Comparison of ENCODE assay signal across 12 cellular contexts in the genomic region with DNA sequence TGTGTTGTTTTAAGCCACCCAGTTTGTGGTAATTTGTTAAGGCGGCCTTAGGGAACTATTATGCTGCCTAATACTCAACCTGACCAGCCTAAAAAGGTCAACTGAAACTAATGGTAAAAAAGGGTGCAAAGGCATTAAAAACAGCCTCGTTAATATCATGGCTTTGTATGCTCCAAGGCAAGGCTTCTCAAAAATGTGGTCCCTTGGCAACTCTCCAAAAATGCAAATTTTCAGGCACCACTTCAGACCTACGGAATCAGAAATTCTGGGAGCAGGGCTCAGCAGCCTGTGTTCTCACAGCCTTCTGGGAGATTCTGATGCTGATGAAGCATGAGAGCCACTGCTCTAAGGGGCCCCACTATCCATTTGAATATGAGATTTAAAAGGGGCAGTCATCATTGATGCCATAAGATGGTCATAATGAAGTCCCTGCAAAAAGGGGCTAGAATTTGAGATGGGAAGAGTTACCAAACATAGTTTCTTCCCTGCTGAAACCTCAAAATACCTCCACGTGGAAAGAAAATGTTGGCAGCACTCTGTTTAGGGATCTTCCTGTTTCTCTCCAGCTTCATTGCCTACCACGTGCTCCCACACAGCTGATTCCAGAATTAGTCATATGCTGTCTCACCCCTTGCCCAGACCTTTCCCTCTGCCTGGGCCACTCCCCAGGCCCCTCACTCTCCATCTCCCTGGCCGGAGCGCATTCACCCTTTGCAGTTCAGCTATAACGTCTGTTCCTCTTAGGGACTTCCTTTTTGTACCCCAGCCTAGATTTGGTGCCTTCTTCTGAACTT. TPM values are rescaled to one million over a fixed set of nuclear protein-coding genes. Genes with fewer than 3 reads are reported as not detected.
DNase-seq lines count a peak whose midpoint lies in the region; FAIRE-seq and TF ChIP-seq lines count a peak whose summit lies in the region.
"Had no signal": no experiment of that assay in that cellular context is flagged by ENCODE, and none has a peak within 500 bp of the region (broad histone marks: within the 10 kb centered on the region; RNA-seq: fewer than 3 reads in every experiment).

No MANE protein-coding gene starts in this region.

- H3K36me3 ChIP-seq in kidney (ENCODE audit: control insufficient read depth in 1 of 2, insufficient read depth in 2 of 2, low read length in 2 of 2): no peaks in the 10 kb centered on the region

- DNase-seq in AG20443 (ENCODE audit: low spot score): peak; percentile 69
- peak; percentile 83 for DNase-seq in LHCN-M2 (ENCODE audit: low read depth)
- peak in 5 of 61 donors; percentile 25 to 62 (median 39) for DNase-seq in caudate nucleus (lab: John Stamatoyannopoulos, UW)
- DNase-seq in lung microvascular endothelial cell (ENCODE audit: low read depth in 2 of 2): peak; percentile 69 to 77
- DNase-seq in kidney: no peak
- DNase-seq in NCI-H2029 (lab: John Stamatoyannopoulos, UW): no peak
- DNase-seq in stimulated activated CD4-positive, alpha-beta T cell treated with anti-CD3 and anti-CD28 coated beads, Interleukin-2, amount 100 ng/mL, for 48 hours: no peak
- DNase-seq in NCI-H510A (lab: John Stamatoyannopoulos, UW): no peak
- DNase-seq: activated effector memory CD4-positive, alpha-beta T cell treated with Interleukin-2 at 50 U/mL for 16 hours; NCI-H1092; T-helper 9 cell had no signal

- peaks cover 7 to 13% of the 10 kb centered on the region in 2 donors for H3K4me1 ChIP-seq in kidney (ENCODE audit: control insufficient read depth in 1 of 2, insufficient read depth in 1 of 2, low read depth in 1 of 2, low read length in 2 of 2)

- H3K9me3 ChIP-seq in kidney (ENCODE audit: control insufficient read depth in 1 of 2, low read length in 2 of 2): no peaks in the 10 kb centered on the region

- intact Hi-C loops in kidney (cut with DNase I): no loop called here

- H3K9ac ChIP-seq in kidney (ENCODE audit: low read length in 2 of 2): no peak overlapping the region
- H3K9ac ChIP-seq: parathyroid adenoma had no signal

- no peak for FAIRE-seq in kidney (lab: Jason Lieb, UNC)

- no peak for TF ChIP-seq CTCF in kidney (IDR thresholded peaks at IDR 0.05; ENCODE audit: borderline replicate concordance, extremely low read depth, insufficient read depth)

- H3K4me3 ChIP-seq in kidney (ENCODE audit: low read length in 2 of 2): no peak overlapping the region

- H3K27ac ChIP-seq in caudate nucleus (ENCODE audit: low read depth, low read length) (peak overlapping the region; percentile 84), kidney (ENCODE audit: low read depth in 2 of 2, low read length in 2 of 2) (no peak overlapping the region)
- H3K27ac ChIP-seq: parathyroid adenoma had no signal

RNA-seq across cellular contexts. Expression of gene PHC2, which starts 46.7 kb away (rescaled TPM):
- total RNA-seq in LHCN-M2 (2014; rRNA removed): 245 and 251 TPM in 2 replicates
- 112 TPM for polyA plus RNA-seq in LHCN-M2 (2012)
- 65.4 and 69.0 TPM in 2 replicates for total RNA-seq in lung microvascular endothelial cell
- 149 TPM for total RNA-seq in kidney
- 118 TPM for polyA plus RNA-seq in kidney (ENCODE audit: insufficient read depth, low read depth, low replicate concordance)

Comparison
In these comparisons a context has a peak if more than half of its experiments do, and no peak if none do; other contexts are left out.
1. DNase-seq: peak in AG20443 (single experiment), LHCN-M2 (single experiment) and lung microvascular endothelial cell (2 of 2); none in kidney (single experiment), NCI-H2029 (single experiment), stimulated activated CD4-positive, alpha-beta T cell treated with anti-CD3 and anti-CD28 coated beads, Interleukin-2, amount 100 ng/mL, for 48 hours (0 of 2) and NCI-H510A (single experiment).